19 cellular contexts compared by ENCODE assay signal in genomic region chr1:7583291-7584096, GRCh38.
DNase-seq lines count a peak whose midpoint lies in the region; ATAC-seq, FAIRE-seq and TF ChIP-seq lines count a peak whose summit lies in the region.
"Had no signal": no experiment of that assay in that cellular context is flagged by ENCODE, and none has a peak within 500 bp of the region (broad histone marks: within the 10 kb centered on the region; RNA-seq: fewer than 3 reads in every experiment).

No MANE protein-coding gene starts in this region.

- peak overlapping the region; percentile 84 for H3K27ac Mint-ChIP-seq in nephron progenitor cell
- H3K27ac Mint-ChIP-seq: CD8-positive, alpha-beta T cell had no signal

- H3K9me3 Mint-ChIP-seq in nephron progenitor cell: no peaks in the 10 kb centered on the region
- H3K9me3 Mint-ChIP-seq: CD8-positive, alpha-beta T cell had no signal

- H3K9ac ChIP-seq in HepG2 (ENCODE audit: insufficient read depth, low read depth, low read length): no peak overlapping the region
- H3K9ac ChIP-seq: KMS-11 had no signal

- H3K4me2 ChIP-seq in HepG2 (ENCODE audit: low read depth, low read length): no peak overlapping the region
- H3K4me2 ChIP-seq: KMS-11 had no signal

- no peaks in the 10 kb centered on the region for H3K79me2 ChIP-seq in HepG2 (ENCODE audit: insufficient read depth, low read length)

- no peaks in the 10 kb centered on the region for H4K20me1 ChIP-seq in HepG2 (ENCODE audit: insufficient read depth, low read length)

- intact Hi-C loops in right lobe of liver (cut with DNase I): no loop called here
- intact Hi-C loops in HepG2 (cut with micrococcal nuclease; ENCODE audit: unreplicated experiment): no loop called here
- intact Hi-C loops in tibial artery (cut with DNase I; ENCODE audit: low total_unique reads): no loop called here

- peaks cover 10% of the 10 kb centered on the region for H3K4me1 Mint-ChIP-seq in nephron progenitor cell

- POLR2A ChIA-PET in HepG2 (lab: Yijun Ruan, JAX): no interaction called here

- H3K9me3 ChIP-seq in right lobe of liver: no peaks in the 10 kb centered on the region
- no peaks in the 10 kb centered on the region for H3K9me3 ChIP-seq in HepG2 (ENCODE audit: low read length)
- no peaks in the 10 kb centered on the region for H3K9me3 ChIP-seq in tibial artery
- H3K9me3 ChIP-seq: MG63 had no signal

- TF ChIP-seq EP300 in HepG2 (IDR thresholded peaks at IDR 0.05; ENCODE audit: low read depth in 2 of 2, low read length in 2 of 2): no peak
- no peak for TF ChIP-seq EP300 in HepG2 (CRISPR knock-in tag; IDR thresholded peaks at IDR 0.05; ENCODE audit: borderline replicate concordance)

- TF ChIP-seq RAD21 in HepG2 (CRISPR knock-in tag; IDR thresholded peaks at IDR 0.05): no peak

- ATAC-seq in right lobe of liver (no peak), HepG2 (no peak)
- ATAC-seq: CD8-positive, alpha-beta T cell had no signal

- FAIRE-seq in HepG2 (lab: Jason Lieb, UNC) (no peak), bronchial epithelial cell (lab: Jason Lieb, UNC) (peak; percentile 13)
- FAIRE-seq: D721Med had no signal

- no peaks in the 10 kb centered on the region for H3K36me3 Mint-ChIP-seq in nephron progenitor cell (ENCODE audit: low read depth)
- H3K36me3 Mint-ChIP-seq: CD8-positive, alpha-beta T cell had no signal

- H3K4me3 Mint-ChIP-seq in nephron progenitor cell: no peak overlapping the region
- H3K4me3 Mint-ChIP-seq: CD8-positive, alpha-beta T cell had no signal

- H3K27ac ChIP-seq in right lobe of liver: no peak overlapping the region
- no peak overlapping the region for H3K27ac ChIP-seq in HepG2 (ENCODE audit: extremely low read length, insufficient read depth, low read length)
- no peak overlapping the region for H3K27ac ChIP-seq in tibial artery
- H3K27ac ChIP-seq: KMS-11 had no signal

- peaks cover 9% of the 10 kb centered on the region for H3K27me3 Mint-ChIP-seq in nephron progenitor cell (ENCODE audit: low read depth, poor library complexity)

- no peaks in the 10 kb centered on the region for H3K27me3 ChIP-seq in right lobe of liver
- peaks cover 4 to 42% of the 10 kb centered on the region in 2 experiments; a peak in 4 of 5 replicates for H3K27me3 ChIP-seq in HepG2 (ENCODE audit: control insufficient read depth in 1 of 2, insufficient read depth in 2 of 2, low read length in 2 of 2)
- H3K27me3 ChIP-seq in bronchial epithelial cell (ENCODE audit: control insufficient read depth, insufficient read depth, low read length): peaks cover 2% of the 10 kb centered on the region
- H3K27me3 ChIP-seq in tibial artery: peaks cover 0 to 46% of the 10 kb centered on the region in 2 donors
- H3K27me3 ChIP-seq: MG63 had no signal

- TF ChIP-seq POLR2A in right lobe of liver (IDR thresholded peaks at IDR 0.05) (no peak), HepG2 (IDR thresholded peaks at IDR 0.05; ENCODE audit: insufficient read depth in 1 of 2, low read depth in 2 of 2, low read length in 2 of 2) (no peak)

- no peak for TF ChIP-seq CTCF in right lobe of liver (IDR thresholded peaks at IDR 0.05)
- no peak for TF ChIP-seq CTCF in HepG2 (CRISPR knock-in tag; IDR thresholded peaks at IDR 0.05)
- no peak for TF ChIP-seq CTCF in bronchial epithelial cell (IDR thresholded peaks at IDR 0.05; ENCODE audit: insufficient read depth, low read length, severe bottlenecking)
- TF ChIP-seq CTCF in nephron progenitor cell (IDR thresholded peaks at IDR 0.05): no peak
- TF ChIP-seq CTCF in tibial artery (IDR thresholded peaks at IDR 0.05): no peak

- in situ Hi-C loops in HepG2 (cut with HindIII; ENCODE audit: extremely low pct_ligation_motif_present, low pct_unique_long_range_greater_than_20kb): no loop called here

- H3K4me1 ChIP-seq in right lobe of liver (no peaks in the 10 kb centered on the region), HepG2 (ENCODE audit: insufficient read depth, low read length) (no peaks in the 10 kb centered on the region), tibial artery (peaks cover 0 to 6% (median 2%) of the 10 kb centered on the region in 4 donors)

- no TSS peak for BruUV-seq in HepG2 (replicated peaks; lab: Mats Ljungman, UMichigan)

- H2AFZ ChIP-seq in HepG2 (ENCODE audit: low read length): no peak overlapping the region

- 40% methylated on average over 1 of the region's 15 CpGs for WGBS in right lobe of liver (ENCODE audit: insufficient coverage, low coverage, low lambda C conversion rate, missing lambda C conversion rate)
- 8% methylated on average over 10 of the region's 15 CpGs for WGBS in HepG2 (ENCODE audit: low lambda C conversion rate)

- CTCF ChIA-PET in HepG2 (lab: Yijun Ruan, JAX; ENCODE audit: low intra/inter-chr PET ratio, low total read pairs): no interaction called here

- DNase-seq in right lobe of liver: peak in 2 of 3 donors; percentile 29 to 31
- no peak for DNase-seq in HepG2 (ENCODE audit: low spot score)
- DNase-seq in bronchial epithelial cell (ENCODE audit: low read depth): no peak
- peak; percentile 1 for DNase-seq in nephron progenitor cell
- DNase-seq in tibial artery: peak; percentile 10 to 41
- no peak for DNase-seq in T1000 (lab: John Stamatoyannopoulos, UW)
- DNase-seq in NCI-H526 treated with DMSO at 0.1 percent for 48 hours (lab: John Stamatoyannopoulos, UW): no peak
- DNase-seq in GF-D8 (lab: John Stamatoyannopoulos, UW): no peak
- DNase-seq: CD8-positive, alpha-beta T cell; DND-41; GDM1; MG63; NCI-H1092 treated with DMSO at 0.1 percent for 48 hours; NCI-H1694; NCI-H2107; NCI-H226; NCI-H69 had no signal

- no peak overlapping the region for H3K4me3 ChIP-seq in right lobe of liver
- H3K4me3 ChIP-seq in HepG2 (replicated peaks in 1 of 3; ENCODE audit: insufficient read depth in 1 of 3, low read depth in 2 of 3, low read length in 3 of 3): no peak overlapping the region
- H3K4me3 ChIP-seq in bronchial epithelial cell (ENCODE audit: low read depth, low read length): no peak overlapping the region
- no peak overlapping the region for H3K4me3 ChIP-seq in tibial artery
- H3K4me3 ChIP-seq: MG63 had no signal

- no peaks in the 10 kb centered on the region for H3K36me3 ChIP-seq in right lobe of liver
- no peaks in the 10 kb centered on the region for H3K36me3 ChIP-seq in HepG2 (replicated peaks in 1 of 2; ENCODE audit: control insufficient read depth in 1 of 2, insufficient read depth in 2 of 2, low read length in 2 of 2)
- H3K36me3 ChIP-seq in bronchial epithelial cell (ENCODE audit: control insufficient read depth, insufficient read depth, low read length): no peaks in the 10 kb centered on the region
- no peaks in the 10 kb centered on the region for H3K36me3 ChIP-seq in tibial artery
- H3K36me3 ChIP-seq: MG63 had no signal

TF ChIP-seq in HepG2, 621 proteins besides CTCF, POLR2A, EP300 and RAD21 (continues in another document):
- TF ChIP-seq MYC (CRISPR knock-in tag; IDR thresholded peaks at IDR 0.05; ENCODE audit: borderline replicate concordance): no peak
- TF ChIP-seq, protein P1, sequence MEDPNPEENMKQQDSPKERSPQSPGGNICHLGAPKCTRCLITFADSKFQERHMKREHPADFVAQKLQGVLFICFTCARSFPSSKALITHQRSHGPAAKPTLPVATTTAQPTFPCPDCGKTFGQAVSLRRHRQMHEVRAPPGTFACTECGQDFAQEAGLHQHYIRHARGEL (CRISPR knock-in tag; IDR thresholded peaks at IDR 0.05): no peak
- no peak for TF ChIP-seq ZKSCAN1 (IDR thresholded peaks at IDR 0.05; ENCODE audit: low read length)
- no peak for TF ChIP-seq FOXK2 (IDR thresholded peaks at IDR 0.05)
- TF ChIP-seq TBP (CRISPR knock-in tag; IDR thresholded peaks at IDR 0.05): no peak

Comparison
In these comparisons a context has a peak if more than half of its experiments do, and no peak if none do; other contexts are left out.
1. DNase-seq: peak in right lobe of liver (2 of 3), nephron progenitor cell (single experiment) and tibial artery (2 of 2); none in HepG2 (single experiment), bronchial epithelial cell (single experiment), T1000 (single experiment), NCI-H526 treated with DMSO at 0.1 percent for 48 hours (single experiment) and GF-D8 (single experiment).